In genomic region chr4:176753049-176753448, GRCh38 we compare ENCODE assay signal across 15 cellular contexts. TPM values are rescaled to one million over a fixed set of nuclear protein-coding genes. Genes with fewer than 3 reads are reported as not detected.
DNase-seq lines count a peak whose midpoint lies in the region; ATAC-seq, FAIRE-seq and TF ChIP-seq lines count a peak whose summit lies in the region.
"Had no signal": no experiment of that assay in that cellular context is flagged by ENCODE, and none has a peak within 500 bp of the region (broad histone marks: within the 10 kb centered on the region; RNA-seq: fewer than 3 reads in every experiment).

No MANE protein-coding gene starts in this region.

- BruUV-seq in A673 (replicated peaks; lab: Mats Ljungman, UMichigan): no TSS peak

- TF ChIP-seq CTCF in A673 (conservative IDR thresholded peaks at IDR 0.05; ENCODE audit: low read depth, low read length) (no peak), astrocyte of the cerebellum (IDR thresholded peaks at IDR 0.05; ENCODE audit: low read depth, low read length, missing control alignments) (no peak)

- CTCF ChIA-PET in A673 (lab: Charles Lee): no interaction called here

- DNase-seq in A673 (ENCODE audit: low spot score) (peak; percentile 22), HPDE6-E6E7 (ENCODE audit: extremely low spot score) (peak; percentile 38), astrocyte of the cerebellum (ENCODE audit: low read depth) (peak; percentile 84), iris pigment epithelial cell (ENCODE audit: low read depth) (peak; percentile 84), GM12892 (ENCODE audit: insufficient read length) (no peak)
- DNase-seq: activated CD4-positive, alpha-beta T cell treated with anti-CD3 and anti-CD28 coated beads for 48 hours; activated gamma-delta T cell; effector CD8-positive, alpha-beta T cell; MM.1S; NCI-H524 treated with DMSO at 0.1 percent for 48 hours had no signal

- no peaks in the 10 kb centered on the region for H3K9me3 ChIP-seq in A673 (ENCODE audit: low read depth, low read length, poor library complexity, severe bottlenecking)
- H3K9me3 ChIP-seq: BLaER1 had no signal

- H3K4me3 ChIP-seq in A673 (ENCODE audit: low read depth, low read length, poor library complexity, severe bottlenecking) (no peak overlapping the region), astrocyte of the cerebellum (ENCODE audit: low read depth, low read length) (no peak overlapping the region)
- H3K4me3 ChIP-seq: BLaER1 had no signal

- no peaks in the 10 kb centered on the region for H3K36me3 ChIP-seq in A673 (ENCODE audit: insufficient read depth, low read length, poor library complexity, severe bottlenecking)
- H3K36me3 ChIP-seq: BLaER1 had no signal

- in situ Hi-C loops in astrocyte of the cerebellum (cut with HindIII; ENCODE audit: low sequenced_read_pairs): no loop called here

- TF ChIP-seq POLR2A in GM12892 (IDR thresholded peaks at IDR 0.05; ENCODE audit: low read depth, low read length): no peak

- H3K4me1 ChIP-seq in A673 (ENCODE audit: insufficient read depth, low read length, poor library complexity, severe bottlenecking): no peaks in the 10 kb centered on the region
- H3K4me1 ChIP-seq: BLaER1 had no signal

- ATAC-seq in HG03039 (IDR thresholded peaks at IDR 0.05; ENCODE audit: unreplicated experiment): no peak
- no peak for ATAC-seq in GM21360 (IDR thresholded peaks at IDR 0.05; ENCODE audit: unreplicated experiment)
- ATAC-seq in HG03196 (IDR thresholded peaks at IDR 0.05; ENCODE audit: unreplicated experiment): no peak
- ATAC-seq: natural killer cell treated with Interleukin-12 subunit alpha and Interleukin-12 subunit beta and Interleukin-15 and Interleukin-18, amount 100 ng/mL, for 72 hours had no signal

- peaks cover 34% of the 10 kb centered on the region for H3K27me3 ChIP-seq in A673 (replicated peaks; ENCODE audit: insufficient read depth, low read depth, low read length, poor library complexity)
- H3K27me3 ChIP-seq: BLaER1 had no signal

- no peak overlapping the region for H3K27ac ChIP-seq in A673 (ENCODE audit: low read depth, low read length, poor library complexity, severe bottlenecking)
- H3K27ac ChIP-seq: BLaER1 had no signal

- FAIRE-seq in GM12892 (lab: Jason Lieb, UNC): no peak

- intact Hi-C loops in A673 (cut with micrococcal nuclease; ENCODE audit: unreplicated experiment): no loop called here

- POLR2A ChIA-PET in A673 (lab: Charles Lee; ENCODE audit: low non-redundant PET): no interaction called here

RNA-seq across cellular contexts. Expression of gene VEGFC, which starts 39.7 kb away (rescaled TPM):
- total RNA-seq in A673 (2021): 0.44 TPM in 1 of 2 replicates, not detected in the other
- not detected for polyA plus RNA-seq in GM12892 (2012; ENCODE audit: missing spikeins)
- total RNA-seq: natural killer cell treated with Interleukin-12 subunit alpha and Interleukin-12 subunit beta and Interleukin-15 and Interleukin-18, amount 100 ng/mL, for 72 hours had no signal
